ENCODE assay signal across 8 cellular contexts in genomic region chr16:8796469-8797363, GRCh38. TPM values are rescaled to one million over a fixed set of nuclear protein-coding genes. Genes with fewer than 3 reads are reported as not detected.
DNase-seq lines count a peak whose midpoint lies in the region; ATAC-seq and TF ChIP-seq lines count a peak whose summit lies in the region.

No MANE protein-coding gene starts in this region.

- peak overlapping the region; percentile 90 to 95 for H3K4me3 Mint-ChIP-seq in activated T-cell treated with anti-CD3 and anti-CD28 coated beads, Interleukin-2, amount 50 U/mL, for 72 hours
- peak overlapping the region; percentile 94 for H3K4me3 Mint-ChIP-seq in activated naive CD8-positive, alpha-beta T cell treated with anti-CD3 and anti-CD28 coated beads, Interleukin-2, amount 50 U/mL, for 24 hours

- intact Hi-C loops in left lung (cut with DNase I) (loop anchor here in 1 of 2 donors (10.0 kb wide), 1 partner anchor 132 kb away; no protein-coding TSS in a partner anchor), transverse colon (cut with DNase I; ENCODE audit: low total_unique reads) (loop anchor here (5.0 kb wide), 1 partner anchor 76 kb away; no protein-coding TSS in a partner anchor)

- peaks cover 6 to 9% of the 10 kb centered on the region in 2 donors for H3K36me3 Mint-ChIP-seq in activated T-cell treated with anti-CD3 and anti-CD28 coated beads, Interleukin-2, amount 50 U/mL, for 72 hours (ENCODE audit: insufficient read depth in 2 of 2)
- H3K36me3 Mint-ChIP-seq in activated naive CD8-positive, alpha-beta T cell treated with anti-CD3 and anti-CD28 coated beads, Interleukin-2, amount 50 U/mL, for 24 hours (ENCODE audit: low read depth), result peaks cover 28% of the 10 kb centered on the region

- H3K27me3 ChIP-seq in left lung, result no peaks in the 10 kb centered on the region
- no peaks in the 10 kb centered on the region for H3K27me3 ChIP-seq in transverse colon

- peak overlapping the region; percentile 78 to 100 for H3K4me3 ChIP-seq in left lung
- peak overlapping the region; percentile 72 to 91 (median 84) for H3K4me3 ChIP-seq in transverse colon

- H3K4me1 ChIP-seq in left lung (peaks cover 19 to 44% of the 10 kb centered on the region in 2 donors), transverse colon (peaks cover 21 to 47% (median 40%) of the 10 kb centered on the region in 4 donors)

- no peak for TF ChIP-seq POLR2A in transverse colon (IDR thresholded peaks at IDR 0.05)

- H3K27me3 Mint-ChIP-seq in activated T-cell treated with anti-CD3 and anti-CD28 coated beads, Interleukin-2, amount 50 U/mL, for 72 hours (ENCODE audit: low read depth), result no peaks in the 10 kb centered on the region
- peaks cover 2% of the 10 kb centered on the region for H3K27me3 Mint-ChIP-seq in activated naive CD8-positive, alpha-beta T cell treated with anti-CD3 and anti-CD28 coated beads, Interleukin-2, amount 50 U/mL, for 24 hours

- H3K36me3 ChIP-seq in left lung (peaks cover 0 to 18% of the 10 kb centered on the region in 2 donors), transverse colon (no peaks in the 10 kb centered on the region)

- no peaks in the 10 kb centered on the region for H3K9me3 ChIP-seq in left lung
- H3K9me3 ChIP-seq in transverse colon, result no peaks in the 10 kb centered on the region

- no peaks in the 10 kb centered on the region for H3K9me3 Mint-ChIP-seq in activated T-cell treated with anti-CD3 and anti-CD28 coated beads, Interleukin-2, amount 50 U/mL, for 72 hours
- H3K9me3 Mint-ChIP-seq in activated naive CD8-positive, alpha-beta T cell treated with anti-CD3 and anti-CD28 coated beads, Interleukin-2, amount 50 U/mL, for 24 hours, result no peaks in the 10 kb centered on the region

- no peak for DNase-seq in activated T-cell treated with anti-CD3 and anti-CD28 coated beads, Interleukin-2, amount 50 U/mL, for 72 hours
- no peak for DNase-seq in activated T-cell treated with anti-CD3 and anti-CD28 coated beads for 4 hours
- no peak for DNase-seq in activated naive CD8-positive, alpha-beta T cell treated with anti-CD3 and anti-CD28 coated beads, Interleukin-2, amount 50 U/mL, for 24 hours
- no peak for DNase-seq in left lung
- no peak for DNase-seq in transverse colon
- no peak for DNase-seq in SIG-M5 (lab: John Stamatoyannopoulos, UW)
- DNase-seq in stimulated activated CD4-positive, alpha-beta T cell treated with anti-CD3 and anti-CD28 coated beads, Interleukin-12 subunit alpha, Interleukin-12 subunit beta, amount 100 ng/mL, for 4 hours, result no peak
- no peak for DNase-seq in CD1c-positive myeloid dendritic cell (ENCODE audit: extremely low spot score)

- 26 to 35% methylated on average over 8 to 14 of the region's 14 CpGs for WGBS in transverse colon (ENCODE audit: low coverage in 1 of 2), 2 donors

- peak overlapping the region; percentile 71 to 81 for H3K27ac ChIP-seq in left lung
- H3K27ac ChIP-seq in transverse colon, result peak overlapping the region; percentile 86 to 92 (median 90)

- H3K4me1 Mint-ChIP-seq in activated T-cell treated with anti-CD3 and anti-CD28 coated beads, Interleukin-2, amount 50 U/mL, for 72 hours (ENCODE audit: low read depth), result peaks cover 56% of the 10 kb centered on the region
- H3K4me1 Mint-ChIP-seq in activated naive CD8-positive, alpha-beta T cell treated with anti-CD3 and anti-CD28 coated beads, Interleukin-2, amount 50 U/mL, for 24 hours, result peaks cover 44% of the 10 kb centered on the region

- no peak for TF ChIP-seq CTCF in left lung (IDR thresholded peaks at IDR 0.05)
- no peak for TF ChIP-seq CTCF in transverse colon (IDR thresholded peaks at IDR 0.05)

- in situ Hi-C loops in transverse colon (cut with MboI; ENCODE audit: low pct_ligation_motif_present in 1 of 4, low pct_unique_long_range_greater_than_20kb in 1 of 4, low sequenced_read_pairs in 3 of 4), result loop anchor here in 2 of 4 donors (10.0 to 25.0 kb wide), 2 partner anchors 122 to 234 kb away; partner anchors contain the start of gene ABAT (in 1 of the 2)

- TF ChIP-seq EP300 in transverse colon (IDR thresholded peaks at IDR 0.05; ENCODE audit: low read depth), result no peak

- peak in 1 of 2 donors; percentile 0 for ATAC-seq in activated T-cell treated with anti-CD3 and anti-CD28 coated beads, Interleukin-2, amount 50 U/mL, for 72 hours (replicated peaks in 1 of 2)
- ATAC-seq in activated naive CD8-positive, alpha-beta T cell treated with anti-CD3 and anti-CD28 coated beads, Interleukin-2, amount 50 U/mL, for 24 hours, result no peak
- no peak for ATAC-seq in left lung

- peak overlapping the region; percentile 95 for H3K27ac Mint-ChIP-seq in activated T-cell treated with anti-CD3 and anti-CD28 coated beads, Interleukin-2, amount 50 U/mL, for 72 hours
- peak overlapping the region; percentile 94 for H3K27ac Mint-ChIP-seq in activated naive CD8-positive, alpha-beta T cell treated with anti-CD3 and anti-CD28 coated beads, Interleukin-2, amount 50 U/mL, for 24 hours

RNA-seq across cellular contexts. Expression of gene TMEM186, which starts 0.7 kb away (rescaled TPM):
- total RNA-seq in activated T-cell treated with anti-CD3 and anti-CD28 coated beads, Interleukin-2, amount 50 U/mL, for 72 hours, result 10 to 100 TPM; 15.0 to 20.6 TPM
- total RNA-seq in left lung (1 to 10 TPM; 8.8 to 9.8 TPM), transverse colon (10 to 100 TPM in 1 of 4 donors, 1 to 10 TPM in 2, not detected in 1; 1.8 to 10.3 (median 9.7) TPM)

RNA-seq across cellular contexts. Expression of gene PMM2, which starts 0.9 kb away (rescaled TPM):
- 10 to 100 TPM; 32.8 to 33.7 TPM for total RNA-seq in activated T-cell treated with anti-CD3 and anti-CD28 coated beads, Interleukin-2, amount 50 U/mL, for 72 hours
- total RNA-seq in left lung (10 to 100 TPM; 35.8 to 38.2 TPM), transverse colon (100 to 1,000 TPM in 1 of 4 donors, 10 to 100 TPM in 3; 26.2 to 114 (median 58.5) TPM)
